In the genomic region with DNA sequence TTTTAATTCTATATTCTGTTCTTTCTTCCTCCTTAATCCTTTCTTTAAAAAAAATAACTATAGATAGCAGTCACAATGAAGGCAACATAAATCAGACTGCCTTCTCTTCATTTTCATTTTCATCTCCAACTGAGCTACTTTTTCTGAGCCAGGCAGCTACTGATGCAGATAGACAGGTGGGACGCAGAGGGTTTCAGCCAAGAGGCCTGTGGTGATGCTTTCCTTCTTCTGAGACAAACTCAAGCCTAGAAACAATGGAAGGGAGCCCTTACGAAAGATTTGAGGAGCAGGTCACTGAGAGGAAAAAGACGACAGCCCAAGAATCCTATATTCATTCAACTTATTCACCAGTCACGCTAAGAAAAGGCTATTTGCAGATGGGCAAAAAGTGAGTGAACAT, we compare ENCODE assay signal across 24 cellular contexts.
"Had no signal": no experiment of that assay in that cellular context is flagged by ENCODE, and none has a peak within 500 bp of the region (broad histone marks: within the 10 kb centered on the region; RNA-seq: fewer than 3 reads in every experiment).

No MANE protein-coding gene starts in this region.

- H3K4me3 ChIP-seq: MG63, Peyer's patch, SJSA1 had no signal

- H3K9me3 ChIP-seq: MG63, Peyer's patch, SJSA1 had no signal

- H3K36me3 ChIP-seq: MG63, Peyer's patch, SJSA1 had no signal

- H3K4me1 ChIP-seq: Peyer's patch, SJSA1 had no signal

- DNase-seq: activated CD4-positive, alpha-beta T cell treated with anti-CD3 and anti-CD28 coated beads, Interleukin-2, amount 10 ng/mL, durations not matched to agents 24 days and 14 days; activated CD4-positive, alpha-beta T cell treated with anti-CD3 and anti-CD28 coated beads, Interleukin-2, amount 50 U/mL, for 48 hours; activated CD4-positive, CD25-positive, alpha-beta regulatory T cell treated with anti-CD3 and anti-CD28 coated beads, Interleukin-2, amount 50 U/mL, for 72 hours; activated CD8-positive, alpha-beta memory T cell treated with anti-CD3 and anti-CD28 coated beads, Interleukin-2, amount 10 ng/mL, durations not matched to agents 7 days and 5 days; activated gamma-delta T cell; activated naive CD4-positive, alpha-beta T cell treated with anti-CD3 and anti-CD28 coated beads for 36 hours; activated T-cell treated with anti-CD3 and anti-CD28 coated beads, Interleukin-2, amount 50 U/mL, for 48 hours; amygdala; MG63; NCI-H1048; NCI-H146; NCI-H187 treated with DMSO at 0.1 percent for 48 hours; NCI-H2081 treated with DMSO at 0.1 percent for 48 hours; NCI-H2171; NCI-H2227 treated with DMSO at 0.1 percent for 48 hours; NCI-H446 treated with DMSO at 0.1 percent for 48 hours; NCI-H524 treated with DMSO at 0.1 percent for 48 hours; NCI-H748 treated with DMSO at 0.1 percent for 48 hours; Peyer's patch; Right ventricle myocardium superior had no signal

- ATAC-seq: activated CD8-positive, alpha-beta memory T cell treated with anti-CD3 and anti-CD28 coated beads, Interleukin-2, amount 10 ng/mL, durations not matched to agents 7 days and 5 days; activated T-helper 17 cell treated with anti-CD3 and anti-CD28 coated beads, Interleukin-2, amount 50 U/mL, for 72 hours; SK-N-SH treated with all-trans-retinoic acid at 6 μM for 48 hours had no signal

- H3K27ac ChIP-seq: Peyer's patch, RWPE1, SJSA1 had no signal

- H3K27me3 ChIP-seq: MG63, Peyer's patch, SJSA1 had no signal
